1 cellular context compared by ENCODE assay signal in genomic region chr5:67355135-67355729, GRCh38.
TF ChIP-seq lines count a peak whose summit lies in the region.

No MANE protein-coding gene starts in this region.

TF ChIP-seq in SK-N-SH, 30 proteins besides CTCF, POLR2A, EP300 and RAD21 (continued from another document):
- 0 out of 2 replicates have a peak, but pooled peaks have one; percentile 5 for TF ChIP-seq PBX3 (IDR thresholded peaks at IDR 0.05)
- 0 out of 2 replicates have a peak, but pooled peaks have one; percentile 7 for TF ChIP-seq TCF12 (IDR thresholded peaks at IDR 0.05)
- no peak for TF ChIP-seq SIN3A (IDR thresholded peaks at IDR 0.05; ENCODE audit: borderline replicate concordance, low read depth, low read length)
- TF ChIP-seq FOSL2 (IDR thresholded peaks at IDR 0.05; ENCODE audit: borderline replicate concordance, low read depth), result no peak
- 0 out of 2 replicates have a peak, but pooled peaks have one; percentile 19 for TF ChIP-seq FOXJ3 (CRISPR knock-in tag; IDR thresholded peaks at IDR 0.05)
- TF ChIP-seq RCOR1 (IDR thresholded peaks at IDR 0.05; ENCODE audit: low read length), result peak; percentile 79; the same call in 1 of the 2 replicates
- peak; percentile 84 for TF ChIP-seq GATA2 (CRISPR knock-in tag; IDR thresholded peaks at IDR 0.05)
- TF ChIP-seq MAX (IDR thresholded peaks at IDR 0.05; ENCODE audit: low read depth), result no peak
TF ChIP-seq in SK-N-SH: peak in this region for 6.
